Comparison of ENCODE assay signal across 23 cellular contexts in the genomic region with DNA sequence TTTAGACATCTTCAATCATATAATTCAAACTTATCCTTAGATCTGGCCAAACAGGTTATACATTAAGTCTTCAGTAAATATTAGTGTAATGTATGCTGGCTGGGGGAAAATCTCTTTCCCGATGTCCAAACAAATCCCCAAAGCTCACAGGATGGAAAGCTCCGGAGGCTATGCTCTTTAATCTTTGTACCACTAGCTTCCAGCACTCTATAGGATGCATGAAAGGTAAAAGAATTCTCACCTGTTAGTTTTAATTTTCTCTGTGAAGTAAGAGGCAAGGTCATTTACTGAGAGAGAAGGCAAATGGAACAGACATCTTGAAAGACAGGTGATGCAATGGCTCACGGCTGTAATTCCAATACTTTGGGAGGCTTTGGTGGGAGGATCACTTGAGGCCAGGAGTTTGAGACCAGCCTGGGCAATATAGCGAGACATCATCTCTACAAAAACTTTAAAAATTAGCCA.
"Had no signal": no experiment of that assay in that cellular context is flagged by ENCODE, and none has a peak within 500 bp of the region (broad histone marks: within the 10 kb centered on the region; RNA-seq: fewer than 3 reads in every experiment).

No MANE protein-coding gene starts in this region.

- H3K27ac ChIP-seq: esophagus muscularis mucosa, left ventricle myocardium inferior, neural progenitor cell, prostate gland, right atrium auricular region, tibial artery had no signal

- H3K4me3 Mint-ChIP-seq: activated CD4-positive, alpha-beta T cell treated with anti-CD3 and anti-CD28 coated beads, Interleukin-2, amount 10 ng/mL, durations not matched to agents 7 days and 5 days; activated CD8-positive, alpha-beta T cell treated with anti-CD3 and anti-CD28 coated beads for 36 hours; activated naive CD8-positive, alpha-beta T cell treated with anti-CD3 and anti-CD28 coated beads, Interleukin-2, amount 50 U/mL, for 24 hours; activated T-helper 1 cell treated with anti-CD3 and anti-CD28 coated beads, Interleukin-12 subunit alpha, Interleukin-12 subunit beta, Interleukin-2, Interleukin-4 antibody, amounts not matched to agents 30 ng/mL and 10 ng/mL and 1 ng/mL, durations not matched to agents 14 hours and 24 hours and 36 hours; mesothelial cell of epicardium; naive thymus-derived CD8-positive, alpha-beta T cell; neural progenitor cell; stimulated activated effector memory CD8-positive, alpha-beta T cell treated with anti-CD3 and anti-CD28 coated beads, Interleukin-12 subunit alpha, Interleukin-12 subunit beta, amount 100 ng/mL, for 72 hours; stimulated activated naive CD8-positive, alpha-beta T cell treated with anti-CD3 and anti-CD28 coated beads, Interleukin-15, amount 100 ng/mL, for 72 hours had no signal

- H3K27me3 Mint-ChIP-seq: activated CD4-positive, alpha-beta T cell treated with anti-CD3 and anti-CD28 coated beads, Interleukin-2, amount 10 ng/mL, durations not matched to agents 7 days and 5 days; activated CD8-positive, alpha-beta T cell treated with anti-CD3 and anti-CD28 coated beads for 36 hours; activated naive CD8-positive, alpha-beta T cell treated with anti-CD3 and anti-CD28 coated beads, Interleukin-2, amount 50 U/mL, for 24 hours; stimulated activated naive CD8-positive, alpha-beta T cell treated with anti-CD3 and anti-CD28 coated beads, Interleukin-15, amount 100 ng/mL, for 72 hours had no signal

- H3K27ac Mint-ChIP-seq: activated CD4-positive, alpha-beta T cell treated with anti-CD3 and anti-CD28 coated beads, Interleukin-2, amount 10 ng/mL, durations not matched to agents 7 days and 5 days; activated CD8-positive, alpha-beta T cell treated with anti-CD3 and anti-CD28 coated beads for 36 hours; activated naive CD8-positive, alpha-beta T cell treated with anti-CD3 and anti-CD28 coated beads, Interleukin-2, amount 50 U/mL, for 24 hours; mesothelial cell of epicardium; naive thymus-derived CD8-positive, alpha-beta T cell; neural progenitor cell; stimulated activated effector memory CD8-positive, alpha-beta T cell treated with anti-CD3 and anti-CD28 coated beads, Interleukin-12 subunit alpha, Interleukin-12 subunit beta, amount 100 ng/mL, for 72 hours; stimulated activated naive CD8-positive, alpha-beta T cell treated with anti-CD3 and anti-CD28 coated beads, Interleukin-15, amount 100 ng/mL, for 72 hours had no signal

- H3K9me3 Mint-ChIP-seq: stimulated activated effector memory CD8-positive, alpha-beta T cell treated with anti-CD3 and anti-CD28 coated beads, Interleukin-12 subunit alpha, Interleukin-12 subunit beta, amount 100 ng/mL, for 72 hours had no signal

- H3K4me1 Mint-ChIP-seq: mesothelial cell of epicardium, neural progenitor cell had no signal

- DNase-seq: activated CD4-positive, alpha-beta T cell treated with anti-CD3 and anti-CD28 coated beads, Interleukin-2, amount 10 ng/mL, durations not matched to agents 7 days and 5 days; activated CD4-positive, CD25-positive, alpha-beta regulatory T cell treated with anti-CD3 and anti-CD28 coated beads, Interleukin-2, amount 50 U/mL, for 72 hours; activated CD8-positive, alpha-beta T cell treated with anti-CD3 and anti-CD28 coated beads for 36 hours; activated gamma-delta T cell; activated naive CD4-positive, alpha-beta T cell treated with anti-CD3 and anti-CD28 coated beads, Interleukin-2, amount 50 U/mL, for 16 hours; activated naive CD8-positive, alpha-beta T cell treated with anti-CD3 and anti-CD28 coated beads, Interleukin-2, amount 50 U/mL, for 24 hours; aorta; brain microvascular endothelial cell; caudate nucleus; effector CD8-positive, alpha-beta T cell; hypothalamus; left ventricle myocardium inferior; naive thymus-derived CD8-positive, alpha-beta T cell; stimulated activated CD4-positive, alpha-beta T cell treated with anti-CD3 and anti-CD28 coated beads, Interleukin-1b, Interleukin-23, amount 100 ng/mL, for 48 hours; stimulated activated naive CD8-positive, alpha-beta T cell treated with anti-CD3 and anti-CD28 coated beads, Interleukin-15, amount 100 ng/mL, for 72 hours; tibial artery had no signal

- H3K36me3 Mint-ChIP-seq: mesothelial cell of epicardium; neural progenitor cell; stimulated activated effector memory CD8-positive, alpha-beta T cell treated with anti-CD3 and anti-CD28 coated beads, Interleukin-12 subunit alpha, Interleukin-12 subunit beta, amount 100 ng/mL, for 72 hours had no signal
